14 cellular contexts compared by ENCODE assay signal in genomic region chr22:20574920-20575353, GRCh38.
DNase-seq lines count a peak whose midpoint lies in the region; ATAC-seq and TF ChIP-seq lines count a peak whose summit lies in the region.
"Had no signal": no experiment of that assay in that cellular context is flagged by ENCODE, and none has a peak within 500 bp of the region (broad histone marks: within the 10 kb centered on the region; RNA-seq: fewer than 3 reads in every experiment).

No MANE protein-coding gene starts in this region.

- peaks cover 83 to 97% of the 10 kb centered on the region in 2 donors for H3K4me1 Mint-ChIP-seq in immature natural killer cell
- H3K4me1 Mint-ChIP-seq in stimulated activated effector memory CD8-positive, alpha-beta T cell treated with anti-CD3 and anti-CD28 coated beads, Interleukin-12 subunit alpha, Interleukin-12 subunit beta, amount 100 ng/mL, for 72 hours, result peaks cover 65% of the 10 kb centered on the region
- H3K4me1 Mint-ChIP-seq: H9 had no signal

- H3K4me1 ChIP-seq in RWPE2 (ENCODE audit: insufficient read depth, poor library complexity, severe bottlenecking), result peaks cover 2% of the 10 kb centered on the region

- no peaks in the 10 kb centered on the region for H3K9me3 ChIP-seq in RWPE2 (ENCODE audit: severe bottlenecking)

- DNase-seq in activated effector memory CD4-positive, alpha-beta T cell treated with anti-CD3 and anti-CD28 coated beads, Interleukin-2, amount 50 U/mL, for 16 hours, result peak; percentile 59
- no peak for DNase-seq in activated effector memory CD4-positive, alpha-beta T cell treated with Interleukin-2 at 50 U/mL for 16 hours
- DNase-seq in RWPE2 (ENCODE audit: low spot score) (peak; percentile 32), immature natural killer cell (no peak), GM19240 (ENCODE audit: insufficient read length, low spot score) (no peak), H4 (ENCODE audit: low spot score) (no peak)
- no peak for DNase-seq in stimulated activated effector memory CD8-positive, alpha-beta T cell treated with anti-CD3 and anti-CD28 coated beads, Interleukin-12 subunit alpha, Interleukin-12 subunit beta, amount 100 ng/mL, for 72 hours (ENCODE audit: low spot score in 2 of 2)
- DNase-seq: Calu3, H9, IMR-90, NCI-H1436, NCI-H2029 treated with DMSO at 0.1 percent for 48 hours, NCI-H510A had no signal

- no peaks in the 10 kb centered on the region for H3K9me3 Mint-ChIP-seq in immature natural killer cell
- H3K9me3 Mint-ChIP-seq in stimulated activated effector memory CD8-positive, alpha-beta T cell treated with anti-CD3 and anti-CD28 coated beads, Interleukin-12 subunit alpha, Interleukin-12 subunit beta, amount 100 ng/mL, for 72 hours, result no peaks in the 10 kb centered on the region
- H3K9me3 Mint-ChIP-seq: H9 had no signal

- H3K27ac ChIP-seq in RWPE2 (ENCODE audit: poor library complexity, severe bottlenecking), result no peak overlapping the region

- H3K27me3 Mint-ChIP-seq in immature natural killer cell (ENCODE audit: low read depth in 3 of 3), result peaks cover 0 to 6% (median 0%) of the 10 kb centered on the region in 3 donors

- peak overlapping the region; percentile 30 to 85 (median 74) for H3K27ac Mint-ChIP-seq in immature natural killer cell
- peak overlapping the region; percentile 48 for H3K27ac Mint-ChIP-seq in stimulated activated effector memory CD8-positive, alpha-beta T cell treated with anti-CD3 and anti-CD28 coated beads, Interleukin-12 subunit alpha, Interleukin-12 subunit beta, amount 100 ng/mL, for 72 hours

- peaks cover 20 to 49% (median 41%) of the 10 kb centered on the region in 3 donors for H3K36me3 Mint-ChIP-seq in immature natural killer cell
- peaks cover 100% of the 10 kb centered on the region for H3K36me3 Mint-ChIP-seq in stimulated activated effector memory CD8-positive, alpha-beta T cell treated with anti-CD3 and anti-CD28 coated beads, Interleukin-12 subunit alpha, Interleukin-12 subunit beta, amount 100 ng/mL, for 72 hours

- no peak for ATAC-seq in RWPE2 (ENCODE audit: low read depth)
- ATAC-seq in stimulated activated effector memory CD8-positive, alpha-beta T cell treated with anti-CD3 and anti-CD28 coated beads, Interleukin-12 subunit alpha, Interleukin-12 subunit beta, amount 100 ng/mL, for 72 hours, result no peak

- peaks cover 98% of the 10 kb centered on the region for H3K36me3 ChIP-seq in RWPE2 (ENCODE audit: low read depth)

- H3K27me3 ChIP-seq in RWPE2 (ENCODE audit: insufficient read depth, poor library complexity, severe bottlenecking), result no peaks in the 10 kb centered on the region

- H3K4me3 Mint-ChIP-seq in immature natural killer cell, result peak overlapping the region in 1 of 5 donors; percentile 42
- H3K4me3 Mint-ChIP-seq in stimulated activated effector memory CD8-positive, alpha-beta T cell treated with anti-CD3 and anti-CD28 coated beads, Interleukin-12 subunit alpha, Interleukin-12 subunit beta, amount 100 ng/mL, for 72 hours, result no peak overlapping the region
- H3K4me3 Mint-ChIP-seq: CD14-positive monocyte, H9 had no signal

- TF ChIP-seq CTCF in RWPE2 (IDR thresholded peaks at IDR 0.05; ENCODE audit: poor library complexity, severe bottlenecking), result no peak

- no peak overlapping the region for H3K4me3 ChIP-seq in RWPE2 (ENCODE audit: severe bottlenecking)

Comparison
In these comparisons a context has a peak if more than half of its experiments do, and no peak if none do; other contexts are left out.
1. DNase-seq: peak in activated effector memory CD4-positive, alpha-beta T cell treated with anti-CD3 and anti-CD28 coated beads, Interleukin-2, amount 50 U/mL, for 16 hours (single experiment) and RWPE2 (single experiment); none in activated effector memory CD4-positive, alpha-beta T cell treated with Interleukin-2 at 50 U/mL for 16 hours (single experiment), immature natural killer cell (0 of 3), stimulated activated effector memory CD8-positive, alpha-beta T cell treated with anti-CD3 and anti-CD28 coated beads, Interleukin-12 subunit alpha, Interleukin-12 subunit beta, amount 100 ng/mL, for 72 hours (0 of 2), GM19240 (single experiment) and H4 (single experiment).